ENCODE assay signal across 29 cellular contexts in the genomic region with DNA sequence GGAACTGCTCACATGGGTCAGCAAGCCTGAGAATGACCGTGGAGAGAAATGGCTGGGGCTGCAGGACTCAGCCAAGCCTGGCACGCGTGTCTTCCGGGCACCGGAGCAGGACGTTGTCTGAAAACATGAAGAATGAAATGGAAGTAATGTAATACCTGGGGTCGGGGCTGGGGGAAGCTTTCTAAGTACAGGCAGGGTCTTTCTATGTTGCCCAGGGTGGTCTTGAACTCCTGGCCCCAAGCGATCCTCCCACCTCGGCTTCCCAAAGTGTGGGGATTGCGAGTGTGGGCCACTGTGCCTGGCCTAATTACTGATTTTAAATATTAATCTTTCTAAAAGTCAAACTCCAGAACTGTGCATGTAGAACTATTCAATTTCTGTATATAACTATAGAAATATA.
DNase-seq lines count a peak whose midpoint lies in the region; ATAC-seq, FAIRE-seq and TF ChIP-seq lines count a peak whose summit lies in the region.
"Had no signal": no experiment of that assay in that cellular context is flagged by ENCODE, and none has a peak within 500 bp of the region (broad histone marks: within the 10 kb centered on the region; RNA-seq: fewer than 3 reads in every experiment).

No MANE protein-coding gene starts in this region.

- H3K4me3 ChIP-seq in A549 (no peak overlapping the region), PC-3 (ENCODE audit: low read length) (no peak overlapping the region), uterus (no peak overlapping the region), tibial nerve (no peak overlapping the region), SK-N-SH (ENCODE audit: low read depth in 2 of 2, low read length in 1 of 2) (no peak overlapping the region)
- H3K4me3 ChIP-seq: GM12878 had no signal

- H4K20me1 ChIP-seq in PC-3 (ENCODE audit: low read length) (no peaks in the 10 kb centered on the region), SK-N-SH (ENCODE audit: insufficient read depth) (no peaks in the 10 kb centered on the region)

- TF ChIP-seq RAD21 in A549 (conservative IDR thresholded peaks at IDR 0.05 in 1 of 2, IDR thresholded peaks at IDR 0.05 in 1 of 2) (no peak), SK-N-SH (IDR thresholded peaks at IDR 0.05; ENCODE audit: low read length) (no peak)

- no peaks in the 10 kb centered on the region for H3F3A ChIP-seq in PC-3 (ENCODE audit: low read length, unreplicated experiment)
- no peaks in the 10 kb centered on the region for H3F3A ChIP-seq in SK-N-SH (replicated peaks; ENCODE audit: insufficient read depth)

- WGBS in A549 (ENCODE audit: missing lambda C conversion rate), result 96% methylated on average over 10 of the region's 10 CpGs
- 96 to 98% methylated on average over 10 of the region's 10 CpGs for WGBS in tibial nerve, 2 donors
- 98% methylated on average over 10 of the region's 10 CpGs for WGBS in SK-N-SH (ENCODE audit: low lambda C conversion rate)

- no peak for ATAC-seq in A549
- ATAC-seq in PC-3, result no peak
- ATAC-seq: GM12878, HepG2 had no signal

- TF ChIP-seq POLR2A in A549 (IDR thresholded peaks at IDR 0.05; ENCODE audit: low read length) (no peak), uterus (IDR thresholded peaks at IDR 0.05) (no peak), tibial nerve (IDR thresholded peaks at IDR 0.05) (no peak)

- DNase-seq in A549 (ENCODE audit: low read depth in 1 of 2, low spot score in 1 of 2), result no peak
- no peak for DNase-seq in PC-3
- no peak for DNase-seq in epithelial cell of prostate (ENCODE audit: low read depth, low spot score)
- DNase-seq in neural crest cell (ENCODE audit: low read depth, low spot score), result no peak
- no peak for DNase-seq in uterus
- DNase-seq in kidney glomerular epithelial cell (lab: John Stamatoyannopoulos, UW), result no peak
- no peak for DNase-seq in tibial nerve (ENCODE audit: low spot score in 2 of 2)
- no peak for DNase-seq in SK-N-SH
- DNase-seq: AML-193; C1 segment of cervical spinal cord; Caco-2; CD4-positive, alpha-beta memory T cell; DMS 273 treated with DMSO at 0.1 percent for 48 hours; DMS79; EL; GDM1; H7; Karpas-422; NCI-H1092 treated with DMSO at 0.1 percent for 48 hours; NCI-H1436; NCI-H187; NCI-H2171 treated with DMSO at 0.1 percent for 48 hours; NCI-H345; NCI-H510A treated with DMSO at 0.1 percent for 48 hours; NCI-H748 treated with DMSO at 0.1 percent for 48 hours; RPMI8226; SHP77 had no signal

- peak overlapping the region; percentile 18 for H3K9ac ChIP-seq in PC-3 (ENCODE audit: low read length)
- no peak overlapping the region for H3K9ac ChIP-seq in SK-N-SH

- no peaks in the 10 kb centered on the region for H3K27me3 ChIP-seq in PC-3 (ENCODE audit: low read length)
- H3K27me3 ChIP-seq in uterus, result no peaks in the 10 kb centered on the region
- H3K27me3 ChIP-seq in tibial nerve, result no peaks in the 10 kb centered on the region
- H3K27me3 ChIP-seq in SK-N-SH (ENCODE audit: insufficient read depth), result no peaks in the 10 kb centered on the region

- H3K79me2 ChIP-seq in PC-3 (ENCODE audit: low read length), result peaks cover 4% of the 10 kb centered on the region; the same call in 1 of the 2 replicates
- no peaks in the 10 kb centered on the region for H3K79me2 ChIP-seq in SK-N-SH (ENCODE audit: insufficient read depth)

- POLR2A ChIA-PET in A549 (lab: Yijun Ruan, JAX), result interaction anchor here (1.0 kb wide), 1 partner anchor 17 kb away, joined by 3 read pairs; no protein-coding TSS in a partner anchor
- POLR2A ChIA-PET in PC-3 (lab: Charles Lee; ENCODE audit: unreplicated experiment), result no interaction called here
- POLR2A ChIA-PET in SK-N-SH (lab: Yijun Ruan, JAX), result no interaction called here

- H3K9me2 ChIP-seq in PC-3 (replicated peaks; ENCODE audit: low read length) (no peaks in the 10 kb centered on the region), SK-N-SH (no peaks in the 10 kb centered on the region)

- no peak overlapping the region for H3K4me3 Mint-ChIP-seq in neural crest cell
- H3K4me3 Mint-ChIP-seq: CD4-positive, alpha-beta memory T cell had no signal

- H3K4me2 ChIP-seq in A549 (no peak overlapping the region), PC-3 (ENCODE audit: low read length) (no peak overlapping the region), SK-N-SH (no peak overlapping the region)

- H3K9me3 Mint-ChIP-seq in neural crest cell, result no peaks in the 10 kb centered on the region
- H3K9me3 Mint-ChIP-seq: CD4-positive, alpha-beta memory T cell had no signal

- TF ChIP-seq EP300 in A549 (IDR thresholded peaks at IDR 0.05) (no peak), tibial nerve (IDR thresholded peaks at IDR 0.05) (no peak), SK-N-SH (IDR thresholded peaks at IDR 0.05; ENCODE audit: borderline replicate concordance in 1 of 2, low read depth in 1 of 2, low read length in 1 of 2) (no peak)

- H2AFZ ChIP-seq in PC-3 (ENCODE audit: low read length) (no peak overlapping the region), SK-N-SH (ENCODE audit: low read depth) (no peak overlapping the region)

- peaks cover 31% of the 10 kb centered on the region for H3K4me1 Mint-ChIP-seq in neural crest cell
- H3K4me1 Mint-ChIP-seq: CD4-positive, alpha-beta memory T cell had no signal

- BruUV-seq in PC-3 (replicated peaks; lab: Mats Ljungman, UMichigan), result no TSS peak

- H3K27ac ChIP-seq in A549 (peak overlapping the region; percentile 64 to 82), PC-3 (ENCODE audit: low read length) (peak overlapping the region; percentile 94), epithelial cell of prostate (peak overlapping the region; percentile 66), uterus (no peak overlapping the region), tibial nerve (no peak overlapping the region), SK-N-SH (ENCODE audit: low read depth in 2 of 2, low read length in 1 of 2) (no peak overlapping the region)

- H3K4me1 ChIP-seq in A549, result peaks cover 41% of the 10 kb centered on the region
- peaks cover 42% of the 10 kb centered on the region for H3K4me1 ChIP-seq in PC-3 (ENCODE audit: insufficient read depth, low read length)
- no peaks in the 10 kb centered on the region for H3K4me1 ChIP-seq in uterus
- peaks cover 0 to 9% (median 0%) of the 10 kb centered on the region in 4 donors for H3K4me1 ChIP-seq in tibial nerve
- peaks cover 0 to 3% of the 10 kb centered on the region in 2 experiments; a peak in 1 of 4 replicates for H3K4me1 ChIP-seq in SK-N-SH (ENCODE audit: control insufficient read depth in 1 of 2, insufficient read depth in 2 of 2, low read depth in 1 of 2, low read length in 1 of 2)

- H3K9me3 ChIP-seq in A549 (no peaks in the 10 kb centered on the region), PC-3 (ENCODE audit: low read length) (no peaks in the 10 kb centered on the region), uterus (no peaks in the 10 kb centered on the region), tibial nerve (no peaks in the 10 kb centered on the region), SK-N-SH (no peaks in the 10 kb centered on the region)
- H3K9me3 ChIP-seq: Caco-2 had no signal

- no peak for FAIRE-seq in A549 (lab: Jason Lieb, UNC)
- FAIRE-seq: GM12878 had no signal

- H3K36me3 Mint-ChIP-seq in neural crest cell (ENCODE audit: low read depth), result peaks cover 8% of the 10 kb centered on the region

- peak overlapping the region; percentile 67 for H3K27ac Mint-ChIP-seq in neural crest cell (ENCODE audit: unreplicated experiment)
- H3K27ac Mint-ChIP-seq: CD4-positive, alpha-beta memory T cell had no signal

- no peaks in the 10 kb centered on the region for H3K27me3 Mint-ChIP-seq in neural crest cell (ENCODE audit: low read depth)
- H3K27me3 Mint-ChIP-seq: CD4-positive, alpha-beta memory T cell had no signal

- CTCF ChIA-PET in A549 (lab: Yijun Ruan, JAX) (no interaction called here), PC-3 (lab: Charles Lee) (no interaction called here), SK-N-SH (lab: Yijun Ruan, JAX) (interaction anchor here (1.6 kb wide), 1 partner anchor 70 kb away, joined by 3 read pairs; no protein-coding TSS in a partner anchor)

- no peaks in the 10 kb centered on the region for H3K36me3 ChIP-seq in PC-3 (ENCODE audit: low read depth, low read length)
- no peaks in the 10 kb centered on the region for H3K36me3 ChIP-seq in uterus
- H3K36me3 ChIP-seq in tibial nerve, result peaks cover 0 to 7% (median 0%) of the 10 kb centered on the region in 3 donors
- H3K36me3 ChIP-seq in SK-N-SH (replicated peaks in 1 of 2; ENCODE audit: control insufficient read depth in 1 of 2, insufficient read depth in 2 of 2, low read length in 1 of 2), result peaks cover 0 to under 1% of the 10 kb centered on the region in 2 experiments

- intact Hi-C loops in PC-3 (cut with micrococcal nuclease) (no loop called here), uterus (cut with DNase I; ENCODE audit: low total_unique reads) (no loop called here)

- TF ChIP-seq CTCF in A549 (IDR thresholded peaks at IDR 0.05), result no peak
- no peak for TF ChIP-seq CTCF in PC-3 (conservative IDR thresholded peaks at IDR 0.05; ENCODE audit: low read depth, low read length)
- no peak for TF ChIP-seq CTCF in neural crest cell (conservative IDR thresholded peaks at IDR 0.05)
- no peak for TF ChIP-seq CTCF in uterus (IDR thresholded peaks at IDR 0.05)
- no peak for TF ChIP-seq CTCF in tibial nerve (IDR thresholded peaks at IDR 0.05)
- TF ChIP-seq CTCF in SK-N-SH (IDR thresholded peaks at IDR 0.05), result no peak

TF ChIP-seq in A549, 52 proteins besides CTCF, POLR2A, EP300 and RAD21:
- TF ChIP-seq ZSCAN20 (CRISPR knock-in tag; IDR thresholded peaks at IDR 0.05), result no peak

TF ChIP-seq in SK-N-SH, 30 proteins besides CTCF, POLR2A, EP300 and RAD21 (continues in another document):
- TF ChIP-seq RCOR1 (IDR thresholded peaks at IDR 0.05; ENCODE audit: low read length) (no peak), FOXJ3 (CRISPR knock-in tag; IDR thresholded peaks at IDR 0.05) (no peak), POLR2AphosphoS5 (IDR thresholded peaks at IDR 0.05; ENCODE audit: low read depth, low read length) (no peak), SIN3A (IDR thresholded peaks at IDR 0.05; ENCODE audit: borderline replicate concordance, low read depth, low read length) (no peak), GABPA (IDR thresholded peaks at IDR 0.05; ENCODE audit: low read depth) (no peak), MEF2A (IDR thresholded peaks at IDR 0.05; ENCODE audit: borderline replicate concordance, low read depth) (no peak)
- TF ChIP-seq, protein P1, sequence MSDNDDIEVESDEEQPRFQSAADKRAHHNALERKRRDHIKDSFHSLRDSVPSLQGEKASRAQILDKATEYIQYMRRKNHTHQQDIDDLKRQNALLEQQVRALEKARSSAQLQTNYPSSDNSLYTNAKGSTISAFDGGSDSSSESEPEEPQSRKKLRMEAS (IDR thresholded peaks at IDR 0.05; ENCODE audit: low read depth), result no peak

Comparison
In these comparisons a context has a peak if more than half of its experiments do, and no peak if none do; other contexts are left out.
1. H3K27ac ChIP-seq: peak in A549 (2 of 2), PC-3 (single experiment) and epithelial cell of prostate (single experiment); none in uterus (0 of 2), tibial nerve (0 of 4) and SK-N-SH (0 of 2).